8 cellular contexts compared by ENCODE assay signal in the genomic region with DNA sequence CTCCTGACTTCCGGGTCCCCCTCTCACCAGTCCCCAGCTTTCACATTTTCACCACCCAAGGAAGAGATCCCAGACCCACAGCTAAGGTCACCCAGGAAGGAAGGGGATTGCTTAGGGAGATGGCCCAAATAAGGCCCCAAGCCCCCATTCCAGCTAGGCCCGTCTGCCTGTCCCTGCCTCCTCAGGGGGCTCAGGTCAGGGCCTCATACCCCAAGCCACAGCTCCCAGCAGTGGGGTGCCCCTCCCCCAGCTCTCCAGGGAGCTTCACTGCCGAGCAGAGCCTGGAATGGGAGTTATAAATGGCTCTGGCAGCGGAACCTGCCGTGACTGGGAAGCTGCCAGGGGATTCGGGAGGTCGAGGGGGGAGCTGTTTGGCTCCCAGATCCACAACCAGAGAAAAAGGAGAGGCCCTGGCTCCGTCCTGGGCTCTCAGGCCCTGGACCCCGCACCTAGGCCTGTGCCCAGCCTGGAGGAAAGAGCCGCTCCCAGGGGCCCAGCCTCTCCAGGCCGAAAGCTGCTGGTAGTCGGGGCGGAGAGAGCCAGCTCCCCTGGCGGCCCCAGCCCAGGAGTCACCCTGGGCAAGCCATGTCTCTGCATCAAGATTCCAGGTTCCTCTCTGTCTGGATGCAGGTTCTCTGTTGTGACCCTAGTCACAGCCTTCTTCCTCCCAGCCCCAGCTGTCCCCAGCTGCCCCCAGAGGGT. TPM values are rescaled to one million over a fixed set of nuclear protein-coding genes. Genes with fewer than 3 reads are reported as not detected.
A peak's percentile ranks its signal among the peaks of the same experiment; 100 is the strongest.
DNase-seq lines count a peak whose midpoint lies in the region; ATAC-seq and TF ChIP-seq lines count a peak whose summit lies in the region.

No MANE protein-coding gene starts in this region.

- peak overlapping the region in 1 of 2 experiments; percentile 48 for H3K23ac ChIP-seq in mesenchymal stem cell (ENCODE audit: low read length in 2 of 2)

- peak; percentile 69 for DNase-seq in NCI-H82 (lab: John Stamatoyannopoulos, UW)
- DNase-seq in NCI-H82 treated with DMSO at 0.1 percent for 48 hours (lab: John Stamatoyannopoulos, UW; ENCODE audit: unreplicated experiment) = no peak
- DNase-seq in coronary artery (ENCODE audit: low spot score) = peak; percentile 92
- DNase-seq in mesenchymal stem cell = peak; percentile 77
- DNase-seq in vagina (ENCODE audit: extremely low spot score in 2 of 2) = no peak
- DNase-seq in T-helper 9 cell = no peak
- DNase-seq in CD4-positive, alpha-beta T cell = no peak

- CTCF ChIA-PET in CD4-positive, alpha-beta T cell (lab: Charles Lee) = interaction anchor here (0.9 to 2.1 kb wide), 2 partner anchors 66 to 82 kb away, joined by 3 to 7 read pairs; no protein-coding TSS in a partner anchor

- H2BK12ac ChIP-seq in mesenchymal stem cell (ENCODE audit: low read length in 2 of 2) = peak overlapping the region; percentile 92 to 94

- peak overlapping the region; percentile 91 to 99 for H3K4ac ChIP-seq in mesenchymal stem cell (ENCODE audit: low read depth in 1 of 2, low read length in 2 of 2)

- no peak overlapping the region for H3K4me3 Mint-ChIP-seq in CD4-positive, alpha-beta T cell

- no peak for TF ChIP-seq POLR2A in vagina (IDR thresholded peaks at IDR 0.05)

- H2BK15ac ChIP-seq in mesenchymal stem cell (ENCODE audit: low read depth, poor library complexity, severe bottlenecking) = peak overlapping the region; percentile 94

- H4K91ac ChIP-seq in mesenchymal stem cell (ENCODE audit: low read length) = peak overlapping the region; percentile 100

- H3K4me1 Mint-ChIP-seq in CD4-positive, alpha-beta T cell (ENCODE audit: low read depth) = peaks cover 10% of the 10 kb centered on the region

- H3K4me1 ChIP-seq in mesenchymal stem cell (ENCODE audit: control insufficient read depth, insufficient read depth, low read depth, low read length) (peaks cover 67% of the 10 kb centered on the region), vagina (peaks cover 89% of the 10 kb centered on the region)

- intact Hi-C loops in vagina (cut with DNase I) = loop anchor here (10.0 kb wide), 1 partner anchor 85 kb away; no protein-coding TSS in a partner anchor
- intact Hi-C loops in CD4-positive, alpha-beta T cell (cut with DNase I, micrococcal nuclease) = no loop called here

- no peaks in the 10 kb centered on the region for H3K36me3 Mint-ChIP-seq in CD4-positive, alpha-beta T cell (ENCODE audit: low read depth)

- H2AK5ac ChIP-seq in mesenchymal stem cell (ENCODE audit: low read length, severe bottlenecking) = peak overlapping the region; percentile 54

- H2AFZ ChIP-seq in mesenchymal stem cell (ENCODE audit: low read depth, low read length) = no peak overlapping the region

- peaks cover 17% of the 10 kb centered on the region for H3K79me1 ChIP-seq in mesenchymal stem cell (replicated peaks; ENCODE audit: low read length, poor library complexity, severe bottlenecking)

- peak overlapping the region in 1 of 2 experiments; percentile 73 for H3K14ac ChIP-seq in mesenchymal stem cell (ENCODE audit: low read length in 2 of 2)

- H3K27ac ChIP-seq in coronary artery (peak overlapping the region; percentile 91 to 98), mesenchymal stem cell (ENCODE audit: low read length, poor library complexity, severe bottlenecking) (peak overlapping the region; percentile 97), vagina (peak overlapping the region; percentile 94)
- no peak overlapping the region for H3K27ac ChIP-seq in CD4-positive, alpha-beta T cell (ENCODE audit: low read depth, low read length)

- H3K36me3 ChIP-seq in mesenchymal stem cell (ENCODE audit: control insufficient read depth in 1 of 2, insufficient read depth in 2 of 2, low read depth in 1 of 2, low read length in 2 of 2) (peaks cover 9 to 25% of the 10 kb centered on the region in 2 experiments), vagina (no peaks in the 10 kb centered on the region)

- H3K9me3 ChIP-seq in mesenchymal stem cell (ENCODE audit: control insufficient read depth, low read length) (no peaks in the 10 kb centered on the region), vagina (no peaks in the 10 kb centered on the region)
- no peaks in the 10 kb centered on the region for H3K9me3 ChIP-seq in CD4-positive, alpha-beta T cell (ENCODE audit: control insufficient read depth, low read length)

- H2BK5ac ChIP-seq in mesenchymal stem cell (ENCODE audit: low read depth, low read length, poor library complexity, severe bottlenecking) = peak overlapping the region; percentile 97

- no peak overlapping the region for H3K27ac Mint-ChIP-seq in CD4-positive, alpha-beta T cell

- no peaks in the 10 kb centered on the region for H3K27me3 Mint-ChIP-seq in CD4-positive, alpha-beta T cell

- ATAC-seq in HG03442 (IDR thresholded peaks at IDR 0.05; ENCODE audit: unreplicated experiment) = no peak
- ATAC-seq in CD4-positive, alpha-beta T cell (ENCODE audit: poor library complexity) = no peak

- POLR2A ChIA-PET in CD4-positive, alpha-beta T cell (lab: Charles Lee) = interaction anchor here (1.0 kb wide), 1 partner anchor 15 kb away, joined by 3 read pairs; no protein-coding TSS in a partner anchor

- TF ChIP-seq CTCF in coronary artery (IDR thresholded peaks at IDR 0.05) (no peak), vagina (IDR thresholded peaks at IDR 0.05) (no peak)
- TF ChIP-seq CTCF in CD4-positive, alpha-beta T cell (IDR thresholded peaks at IDR 0.05) = no peak

- peak overlapping the region; percentile 62 for H3K4me2 ChIP-seq in mesenchymal stem cell (ENCODE audit: low read length, poor library complexity, severe bottlenecking)

- H2BK120ac ChIP-seq in mesenchymal stem cell (ENCODE audit: low read depth, low read length) = peak overlapping the region; percentile 99

- no peaks in the 10 kb centered on the region for H3K9me3 Mint-ChIP-seq in CD4-positive, alpha-beta T cell

- WGBS in mesenchymal stem cell = 29% methylated on average over 14 of the region's 14 CpGs

- H4K8ac ChIP-seq in mesenchymal stem cell (ENCODE audit: low read length) = peak overlapping the region; percentile 95

- H3K18ac ChIP-seq in mesenchymal stem cell (ENCODE audit: low read depth in 1 of 2, low read length in 2 of 2) = peak overlapping the region; percentile 96 to 97

- H3K9ac ChIP-seq in mesenchymal stem cell (ENCODE audit: low read length) = peak overlapping the region; percentile 95

- H3K4me3 ChIP-seq in coronary artery = peak overlapping the region; percentile 60
- peak overlapping the region; percentile 49 to 78 for H3K4me3 ChIP-seq in mesenchymal stem cell (ENCODE audit: insufficient read depth in 1 of 2, low read depth in 1 of 2, low read length in 2 of 2)
- peak overlapping the region; percentile 44 to 45 for H3K4me3 ChIP-seq in vagina

- H3K27me3 ChIP-seq in mesenchymal stem cell (ENCODE audit: control insufficient read depth in 1 of 2, insufficient read depth in 1 of 2, low read length in 2 of 2) = no peaks in the 10 kb centered on the region
- H3K27me3 ChIP-seq in vagina = no peaks in the 10 kb centered on the region
- H3K27me3 ChIP-seq in CD4-positive, alpha-beta T cell (ENCODE audit: control insufficient read depth, insufficient read depth, low read length) = no peaks in the 10 kb centered on the region

RNA-seq across cellular contexts. Expression of a gene that starts 0.6 kb away (rescaled TPM):
- polyA plus RNA-seq in mesenchymal stem cell (2013, experiment 1 of 2) = 34.5 TPM
- polyA plus RNA-seq in mesenchymal stem cell (2013, experiment 2 of 2) = 31.6 TPM
- 16.0 TPM for total RNA-seq in vagina
- total RNA-seq in CD4-positive, alpha-beta T cell = 1 to 10 TPM; 1.0 to 1.5 TPM

RNA-seq across cellular contexts. Expression of a gene that starts 10.6 kb away (rescaled TPM):
- not detected for polyA plus RNA-seq in mesenchymal stem cell (2013, experiment 1 of 2)
- not detected for polyA plus RNA-seq in mesenchymal stem cell (2013, experiment 2 of 2)
- 9.8 TPM for total RNA-seq in vagina
- total RNA-seq in CD4-positive, alpha-beta T cell = not detected

RNA-seq across cellular contexts. Expression of a gene that starts 16.7 kb away (rescaled TPM):
- 75.5 TPM for polyA plus RNA-seq in mesenchymal stem cell (2013, experiment 1 of 2)
- polyA plus RNA-seq in mesenchymal stem cell (2013, experiment 2 of 2) = 80.9 TPM
- total RNA-seq in vagina = 5.2 TPM
- 1 to 10 TPM; 6.8 to 7.0 TPM for total RNA-seq in CD4-positive, alpha-beta T cell

RNA-seq across cellular contexts. Expression of a gene that starts 17.8 kb away (rescaled TPM):
- polyA plus RNA-seq in mesenchymal stem cell (2013, experiment 1 of 2) = 0.44 TPM
- 0.49 TPM for polyA plus RNA-seq in mesenchymal stem cell (2013, experiment 2 of 2)
- 0.74 TPM for total RNA-seq in vagina
- under 1 TPM; 0.03 to 0.06 TPM for total RNA-seq in CD4-positive, alpha-beta T cell

RNA-seq across cellular contexts. Expression of a gene that starts 32.5 kb away (rescaled TPM):
- 14.0 TPM for polyA plus RNA-seq in mesenchymal stem cell (2013, experiment 1 of 2)
- polyA plus RNA-seq in mesenchymal stem cell (2013, experiment 2 of 2) = 13.9 TPM
- 14.0 TPM for total RNA-seq in vagina
- total RNA-seq in CD4-positive, alpha-beta T cell = 100 to 1,000 TPM; 206 to 222 TPM

Comparison
In these comparisons a context has a peak if more than half of its experiments do, and no peak if none do; other contexts are left out.
1. DNase-seq: peak in NCI-H82 (single experiment), coronary artery (single experiment) and mesenchymal stem cell (single experiment); none in NCI-H82 treated with DMSO at 0.1 percent for 48 hours (single experiment), vagina (0 of 2), T-helper 9 cell (single experiment) and CD4-positive, alpha-beta T cell (0 of 10).
2. RNA of a gene that starts 10.6 kb away (total RNA-seq): 9.8 TPM in vagina (single experiment); not detected in CD4-positive, alpha-beta T cell; every median in the first group is over 10 times any median in the second.
3. Peak in every context shown above with its lines, with median percentiles within 50 percentile points of each other: H3K4me3 ChIP-seq.